14 cellular contexts compared by ENCODE assay signal in the genomic region with DNA sequence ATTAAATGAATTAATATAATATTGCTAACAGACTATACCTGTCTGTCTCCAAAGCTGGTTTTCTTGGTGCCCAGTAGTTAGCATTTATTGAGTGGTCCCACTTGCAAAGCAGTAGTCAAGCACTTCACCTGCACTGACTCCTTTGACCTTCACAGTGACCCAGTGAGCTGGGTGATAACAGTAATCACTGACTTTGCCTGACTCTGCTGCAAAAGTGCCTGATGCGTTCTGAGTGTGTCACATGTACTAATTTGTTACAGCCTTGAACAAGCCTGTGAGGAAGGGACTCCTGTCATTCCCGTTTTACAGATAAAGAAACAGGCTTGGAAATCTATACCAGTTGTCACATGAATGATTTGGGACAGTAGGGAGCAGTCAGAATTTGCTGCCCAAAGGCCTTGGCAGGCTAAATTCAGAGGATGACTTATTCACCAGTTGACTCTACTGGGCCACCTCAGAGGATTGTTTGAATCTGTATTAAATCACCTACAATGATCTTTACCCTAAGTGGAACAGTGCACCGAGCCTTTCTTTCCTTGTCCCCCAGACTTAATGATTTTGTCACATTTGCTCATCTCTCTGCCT.
A peak's percentile ranks its signal among the peaks of the same experiment; 100 is the strongest.
DNase-seq lines count a peak whose midpoint lies in the region; ATAC-seq and TF ChIP-seq lines count a peak whose summit lies in the region.
"Had no signal": no experiment of that assay in that cellular context is flagged by ENCODE, and none has a peak within 500 bp of the region (broad histone marks: within the 10 kb centered on the region; RNA-seq: fewer than 3 reads in every experiment).

No MANE protein-coding gene starts in this region.

- no peak for TF ChIP-seq POLR2A in ovary (IDR thresholded peaks at IDR 0.05)

- TF ChIP-seq CTCF in left ventricle myocardium inferior (IDR thresholded peaks at IDR 0.05; ENCODE audit: borderline replicate concordance), result no peak
- TF ChIP-seq CTCF in psoas muscle (IDR thresholded peaks at IDR 0.05), result no peak
- no peak for TF ChIP-seq CTCF in ovary (IDR thresholded peaks at IDR 0.05)

- no peaks in the 10 kb centered on the region for H3K27me3 ChIP-seq in left ventricle myocardium inferior (ENCODE audit: low read depth)
- no peaks in the 10 kb centered on the region for H3K27me3 ChIP-seq in psoas muscle (ENCODE audit: insufficient read depth in 3 of 3, low read length in 2 of 3)
- no peaks in the 10 kb centered on the region for H3K27me3 ChIP-seq in ovary
- H3K27me3 ChIP-seq: BLaER1 treated with 17β-estradiol and CSF1 and Interleukin-3, amounts not matched to agents 10 nM and 100 nM had no signal

- H3K36me3 ChIP-seq in left ventricle myocardium inferior (no peaks in the 10 kb centered on the region), psoas muscle (ENCODE audit: insufficient read depth in 1 of 2, low read depth in 1 of 2) (no peaks in the 10 kb centered on the region), ovary (no peaks in the 10 kb centered on the region)
- H3K36me3 ChIP-seq: BLaER1 treated with 17β-estradiol and CSF1 and Interleukin-3, amounts not matched to agents 10 nM and 100 nM had no signal

- no peak for TF ChIP-seq EP300 in ovary (IDR thresholded peaks at IDR 0.05)

- intact Hi-C loops in left ventricle myocardium inferior (cut with micrococcal nuclease), result no loop called here
- intact Hi-C loops in Right ventricle myocardium inferior (cut with DNase I), result no loop called here
- intact Hi-C loops in psoas muscle (cut with DNase I), result no loop called here
- intact Hi-C loops in ovary (cut with DNase I), result no loop called here

- WGBS in psoas muscle, 3 donors, result 52 to 81% (median 56%) methylated on average over 3 of the region's 3 CpGs
- 84 to 88% (median 84%) methylated on average over 3 of the region's 3 CpGs for WGBS in ovary, 3 donors

- ATAC-seq in Right ventricle myocardium inferior (no peak), psoas muscle (peak; percentile 62 to 91 (median 78)), GM21526 (IDR thresholded peaks at IDR 0.05; ENCODE audit: low FRiP score, unreplicated experiment) (no peak)
- ATAC-seq: GM12878, GM23338 had no signal

- H3K9me3 ChIP-seq in left ventricle myocardium inferior (replicated peaks) (no peaks in the 10 kb centered on the region), psoas muscle (no peaks in the 10 kb centered on the region), ovary (no peaks in the 10 kb centered on the region)
- H3K9me3 ChIP-seq: BLaER1 treated with 17β-estradiol and CSF1 and Interleukin-3, amounts not matched to agents 10 nM and 100 nM had no signal

- H3K4me3 ChIP-seq in left ventricle myocardium inferior (no peak overlapping the region), psoas muscle (no peak overlapping the region), ovary (no peak overlapping the region)
- H3K4me3 ChIP-seq: BLaER1 treated with 17β-estradiol and CSF1 and Interleukin-3, amounts not matched to agents 10 nM and 100 nM; GM12878; GM23338 had no signal

- H3K4me1 ChIP-seq in left ventricle myocardium inferior, result peaks cover 16% of the 10 kb centered on the region
- peaks cover 17% of the 10 kb centered on the region for H3K4me1 ChIP-seq in psoas muscle
- H3K4me1 ChIP-seq in ovary (ENCODE audit: insufficient read depth), result no peaks in the 10 kb centered on the region
- H3K4me1 ChIP-seq: BLaER1 treated with 17β-estradiol and CSF1 and Interleukin-3, amounts not matched to agents 10 nM and 100 nM had no signal

- DNase-seq in left ventricle myocardium inferior, result no peak
- DNase-seq in Right ventricle myocardium inferior (ENCODE audit: missing footprints), result no peak
- DNase-seq in islet precursor cell, result peak; percentile 25
- DNase-seq in psoas muscle, result no peak
- DNase-seq in ovary, result no peak
- no peak for DNase-seq in NCI-H526 (lab: John Stamatoyannopoulos, UW)
- DNase-seq: ACHN; CD4-positive, CD25-positive, alpha-beta regulatory T cell; DMS53; H7 had no signal

- H3K27ac ChIP-seq in left ventricle myocardium inferior (replicated peaks) (peak overlapping the region; percentile 20), psoas muscle (no peak overlapping the region), ovary (no peak overlapping the region)
- H3K27ac ChIP-seq: BLaER1 treated with 17β-estradiol and CSF1 and Interleukin-3, amounts not matched to agents 10 nM and 100 nM had no signal

Comparison
In these comparisons a context has a peak if more than half of its experiments do, and no peak if none do; other contexts are left out.
1. ATAC-seq: peak in psoas muscle (4 of 4); none in Right ventricle myocardium inferior (single experiment) and GM21526 (single experiment).